1 cellular context compared by ENCODE assay signal in the genomic region with DNA sequence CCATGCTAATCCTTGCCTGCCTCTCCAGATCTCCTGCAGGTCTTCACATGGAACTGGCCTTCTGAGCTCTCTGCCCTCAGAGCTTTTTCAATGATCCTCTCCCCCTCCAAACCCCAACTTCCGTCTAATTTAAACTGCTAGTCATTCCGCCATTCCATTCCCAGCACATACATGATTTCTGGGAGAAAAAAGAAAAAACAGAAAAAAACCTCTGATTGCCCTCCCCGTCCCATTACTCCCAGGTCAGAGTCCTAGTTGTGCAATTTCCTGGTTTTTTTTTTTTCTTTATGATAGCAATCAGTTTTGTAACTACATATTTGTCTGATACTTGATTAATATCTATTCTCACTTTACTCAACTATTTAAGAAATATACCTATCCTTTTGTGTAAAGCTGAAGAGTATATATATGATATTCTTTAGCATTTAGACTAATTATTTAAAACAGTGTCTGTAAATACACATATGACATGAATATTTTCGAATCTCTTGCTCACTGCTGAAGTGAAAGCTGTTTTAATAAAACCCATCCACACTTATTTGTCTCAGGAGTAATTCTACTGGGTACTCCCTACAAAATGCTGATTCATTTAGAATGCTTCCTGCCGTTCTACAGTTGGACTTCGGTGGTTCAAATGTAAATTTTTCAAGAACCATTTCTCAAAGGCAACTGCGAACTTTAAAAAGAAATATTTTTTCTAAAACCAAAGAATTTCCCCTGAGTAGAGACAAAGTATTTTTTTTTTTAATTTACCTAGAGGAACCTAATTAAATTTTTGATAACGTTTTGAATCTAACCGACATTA.
TF ChIP-seq lines count a peak whose summit lies in the region.

No MANE protein-coding gene starts in this region.

TF ChIP-seq in SK-N-SH treated with all-trans-retinoic acid at 6 μM for 48 hours, 23 proteins besides CTCF, POLR2A, EP300 and RAD21 (continued from another document):
- TF ChIP-seq, protein P1, sequence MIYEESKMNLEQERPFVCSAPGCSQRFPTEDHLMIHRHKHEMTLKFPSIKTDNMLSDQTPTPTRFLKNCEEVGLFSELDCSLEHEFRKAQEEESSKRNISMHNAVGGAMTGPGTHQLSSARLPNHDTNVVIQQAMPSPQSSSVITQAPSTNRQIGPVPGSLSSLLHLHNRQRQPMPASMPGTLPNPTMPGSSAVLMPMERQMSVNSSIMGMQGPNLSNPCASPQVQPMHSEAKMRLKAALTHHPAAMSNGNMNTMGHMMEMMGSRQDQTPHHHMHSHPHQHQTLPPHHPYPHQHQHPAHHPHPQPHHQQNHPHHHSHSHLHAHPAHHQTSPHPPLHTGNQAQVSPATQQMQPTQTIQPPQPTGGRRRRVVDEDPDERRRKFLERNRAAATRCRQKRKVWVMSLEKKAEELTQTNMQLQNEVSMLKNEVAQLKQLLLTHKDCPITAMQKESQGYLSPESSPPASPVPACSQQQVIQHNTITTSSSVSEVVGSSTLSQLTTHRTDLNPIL (CRISPR knock-in tag; IDR thresholded peaks at IDR 0.05; ENCODE audit: low read depth), result no peak
- TF ChIP-seq ZNF8 (CRISPR knock-in tag; IDR thresholded peaks at IDR 0.05) (no peak), ZFP3 (CRISPR knock-in tag; IDR thresholded peaks at IDR 0.05) (no peak), ARNTL (CRISPR knock-in tag; IDR thresholded peaks at IDR 0.05; ENCODE audit: borderline replicate concordance, low read depth) (no peak), CSDC2 (CRISPR knock-in tag; IDR thresholded peaks at IDR 0.05) (no peak), ZNF565 (CRISPR knock-in tag; conservative IDR thresholded peaks at IDR 0.05; ENCODE audit: low read depth) (no peak), BACH2 (CRISPR knock-in tag; IDR thresholded peaks at IDR 0.05; ENCODE audit: borderline replicate concordance) (no peak), GLIS3 (CRISPR knock-in tag; IDR thresholded peaks at IDR 0.05) (no peak)
- TF ChIP-seq, protein P2, sequence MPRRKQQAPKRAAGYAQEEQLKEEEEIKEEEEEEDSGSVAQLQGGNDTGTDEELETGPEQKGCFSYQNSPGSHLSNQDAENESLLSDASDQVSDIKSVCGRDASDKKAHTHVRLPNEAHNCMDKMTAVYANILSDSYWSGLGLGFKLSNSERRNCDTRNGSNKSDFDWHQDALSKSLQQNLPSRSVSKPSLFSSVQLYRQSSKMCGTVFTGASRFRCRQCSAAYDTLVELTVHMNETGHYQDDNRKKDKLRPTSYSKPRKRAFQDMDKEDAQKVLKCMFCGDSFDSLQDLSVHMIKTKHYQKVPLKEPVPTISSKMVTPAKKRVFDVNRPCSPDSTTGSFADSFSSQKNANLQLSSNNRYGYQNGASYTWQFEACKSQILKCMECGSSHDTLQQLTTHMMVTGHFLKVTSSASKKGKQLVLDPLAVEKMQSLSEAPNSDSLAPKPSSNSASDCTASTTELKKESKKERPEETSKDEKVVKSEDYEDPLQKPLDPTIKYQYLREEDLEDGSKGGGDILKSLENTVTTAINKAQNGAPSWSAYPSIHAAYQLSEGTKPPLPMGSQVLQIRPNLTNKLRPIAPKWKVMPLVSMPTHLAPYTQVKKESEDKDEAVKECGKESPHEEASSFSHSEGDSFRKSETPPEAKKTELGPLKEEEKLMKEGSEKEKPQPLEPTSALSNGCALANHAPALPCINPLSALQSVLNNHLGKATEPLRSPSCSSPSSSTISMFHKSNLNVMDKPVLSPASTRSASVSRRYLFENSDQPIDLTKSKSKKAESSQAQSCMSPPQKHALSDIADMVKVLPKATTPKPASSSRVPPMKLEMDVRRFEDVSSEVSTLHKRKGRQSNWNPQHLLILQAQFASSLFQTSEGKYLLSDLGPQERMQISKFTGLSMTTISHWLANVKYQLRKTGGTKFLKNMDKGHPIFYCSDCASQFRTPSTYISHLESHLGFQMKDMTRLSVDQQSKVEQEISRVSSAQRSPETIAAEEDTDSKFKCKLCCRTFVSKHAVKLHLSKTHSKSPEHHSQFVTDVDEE (CRISPR knock-in tag; IDR thresholded peaks at IDR 0.05), result no peak
- TF ChIP-seq, protein P3, sequence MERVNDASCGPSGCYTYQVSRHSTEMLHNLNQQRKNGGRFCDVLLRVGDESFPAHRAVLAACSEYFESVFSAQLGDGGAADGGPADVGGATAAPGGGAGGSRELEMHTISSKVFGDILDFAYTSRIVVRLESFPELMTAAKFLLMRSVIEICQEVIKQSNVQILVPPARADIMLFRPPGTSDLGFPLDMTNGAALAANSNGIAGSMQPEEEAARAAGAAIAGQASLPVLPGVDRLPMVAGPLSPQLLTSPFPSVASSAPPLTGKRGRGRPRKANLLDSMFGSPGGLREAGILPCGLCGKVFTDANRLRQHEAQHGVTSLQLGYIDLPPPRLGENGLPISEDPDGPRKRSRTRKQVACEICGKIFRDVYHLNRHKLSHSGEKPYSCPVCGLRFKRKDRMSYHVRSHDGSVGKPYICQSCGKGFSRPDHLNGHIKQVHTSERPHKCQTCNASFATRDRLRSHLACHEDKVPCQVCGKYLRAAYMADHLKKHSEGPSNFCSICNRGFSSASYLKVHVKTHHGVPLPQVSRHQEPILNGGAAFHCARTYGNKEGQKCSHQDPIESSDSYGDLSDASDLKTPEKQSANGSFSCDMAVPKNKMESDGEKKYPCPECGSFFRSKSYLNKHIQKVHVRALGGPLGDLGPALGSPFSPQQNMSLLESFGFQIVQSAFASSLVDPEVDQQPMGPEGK (CRISPR knock-in tag; IDR thresholded peaks at IDR 0.05; ENCODE audit: borderline replicate concordance), result no peak
- TF ChIP-seq, protein P4, sequence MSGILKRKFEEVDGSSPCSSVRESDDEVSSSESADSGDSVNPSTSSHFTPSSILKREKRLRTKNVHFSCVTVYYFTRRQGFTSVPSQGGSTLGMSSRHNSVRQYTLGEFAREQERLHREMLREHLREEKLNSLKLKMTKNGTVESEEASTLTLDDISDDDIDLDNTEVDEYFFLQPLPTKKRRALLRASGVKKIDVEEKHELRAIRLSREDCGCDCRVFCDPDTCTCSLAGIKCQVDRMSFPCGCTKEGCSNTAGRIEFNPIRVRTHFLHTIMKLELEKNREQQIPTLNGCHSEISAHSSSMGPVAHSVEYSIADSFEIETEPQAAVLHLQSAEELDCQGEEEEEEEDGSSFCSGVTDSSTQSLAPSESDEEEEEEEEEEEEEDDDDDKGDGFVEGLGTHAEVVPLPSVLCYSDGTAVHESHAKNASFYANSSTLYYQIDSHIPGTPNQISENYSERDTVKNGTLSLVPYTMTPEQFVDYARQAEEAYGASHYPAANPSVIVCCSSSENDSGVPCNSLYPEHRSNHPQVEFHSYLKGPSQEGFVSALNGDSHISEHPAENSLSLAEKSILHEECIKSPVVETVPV (CRISPR knock-in tag; IDR thresholded peaks at IDR 0.05), result no peak
